ENCODE assay signal across 1 cellular context in genomic region chr7:47266131-47266706, GRCh38.
A peak's percentile ranks its signal among the peaks of the same experiment; 100 is the strongest.
TF ChIP-seq lines count a peak whose summit lies in the region.

No MANE protein-coding gene starts in this region.

TF ChIP-seq in GM12878, 131 proteins besides CTCF, POLR2A, EP300 and RAD21 (continued from another document):
- TF ChIP-seq USF1 (IDR thresholded peaks at IDR 0.05; ENCODE audit: borderline replicate concordance, extremely low read length, insufficient read depth, low read depth, low read length) = no peak
- no peak for TF ChIP-seq NFYA (IDR thresholded peaks at IDR 0.05; ENCODE audit: borderline replicate concordance, low read depth, low read length)
- peak; percentile 40; the same call in 1 of the 2 replicates for TF ChIP-seq CBX5 (IDR thresholded peaks at IDR 0.05; ENCODE audit: low read depth)
- no peak for TF ChIP-seq NR2C1 (IDR thresholded peaks at IDR 0.05)
- TF ChIP-seq MEF2B (IDR thresholded peaks at IDR 0.05; ENCODE audit: partially characterized antibody, poor library complexity, severe bottlenecking) = no peak
- TF ChIP-seq STAT3 (IDR thresholded peaks at IDR 0.05; ENCODE audit: low read depth, low read length) = no peak
- TF ChIP-seq SPI1 (IDR thresholded peaks at IDR 0.05; ENCODE audit: borderline replicate concordance, insufficient read depth, low read depth, low read length) = no peak
- no peak for TF ChIP-seq FOS (IDR thresholded peaks at IDR 0.05; ENCODE audit: borderline replicate concordance, extremely low read depth, insufficient read length)
- no peak for TF ChIP-seq EED (IDR thresholded peaks at IDR 0.05; ENCODE audit: low read depth)
- TF ChIP-seq PAX5 (IDR thresholded peaks at IDR 0.05; ENCODE audit: borderline replicate concordance, low read depth, low read length) = no peak
- no peak for TF ChIP-seq CEBPB (IDR thresholded peaks at IDR 0.05; ENCODE audit: borderline replicate concordance in 1 of 2, low read depth in 2 of 2, low read length in 2 of 2)
- no peak for TF ChIP-seq CBFB (IDR thresholded peaks at IDR 0.05; ENCODE audit: low read depth)
- TF ChIP-seq ZNF622 (IDR thresholded peaks at IDR 0.05) = no peak
- TF ChIP-seq ZBTB40 (IDR thresholded peaks at IDR 0.05; ENCODE audit: borderline replicate concordance) = peak; percentile 58; the same call in 1 of the 2 replicates
- TF ChIP-seq EGR1 (IDR thresholded peaks at IDR 0.05; ENCODE audit: borderline replicate concordance in 1 of 2, low read depth in 2 of 2, low read length in 2 of 2) = no peak
- no peak for TF ChIP-seq POLR2AphosphoS2 (IDR thresholded peaks at IDR 0.05; ENCODE audit: low read depth, low read length)
- TF ChIP-seq SMARCA5 (IDR thresholded peaks at IDR 0.05) = no peak
- no peak for TF ChIP-seq SRF (IDR thresholded peaks at IDR 0.05; ENCODE audit: low read depth in 2 of 2, low read length in 2 of 2)
- TF ChIP-seq EZH2 (IDR thresholded peaks at IDR 0.05; ENCODE audit: borderline replicate concordance, control insufficient read depth, low read depth, low read length) = no peak
- TF ChIP-seq ESRRA (IDR thresholded peaks at IDR 0.05; ENCODE audit: low read length) = no peak
